In the genomic region with DNA sequence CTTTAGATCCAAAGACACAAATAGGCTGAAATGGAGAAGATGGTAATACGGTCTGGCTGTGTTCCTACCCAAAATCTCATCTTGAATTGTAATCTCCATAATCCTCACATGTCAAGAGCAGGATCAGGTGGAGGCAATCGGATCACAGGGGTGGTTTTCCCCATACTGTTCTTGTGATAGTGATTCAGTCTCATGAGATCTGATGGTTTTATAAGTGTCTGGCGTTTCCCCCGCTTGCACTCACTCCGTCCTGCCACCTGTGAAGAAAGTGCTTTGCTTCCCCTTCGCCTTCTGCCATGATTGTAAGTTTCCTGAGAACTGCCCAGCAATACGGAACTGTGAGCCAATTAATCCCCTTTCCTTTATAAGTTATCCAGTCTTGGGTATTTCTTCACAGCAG, we compare ENCODE assay signal across 31 cellular contexts.
"Had no signal": no experiment of that assay in that cellular context is flagged by ENCODE, and none has a peak within 500 bp of the region (broad histone marks: within the 10 kb centered on the region; RNA-seq: fewer than 3 reads in every experiment).

No MANE protein-coding gene starts in this region.

- H3K27me3 Mint-ChIP-seq: activated CD4-positive, alpha-beta memory T cell treated with anti-CD3 and anti-CD28 coated beads, Interleukin-2, amount 10 ng/mL, durations not matched to agents 7 days and 5 days; activated CD4-positive, alpha-beta T cell treated with anti-CD3 and anti-CD28 coated beads, Interleukin-2, amount 10 ng/mL, durations not matched to agents 7 days and 5 days; activated naive CD4-positive, alpha-beta T cell treated with anti-CD3 and anti-CD28 coated beads, Interleukin-2, amount 10 ng/mL, durations not matched to agents 7 days and 5 days; activated naive CD8-positive, alpha-beta T cell treated with anti-CD3 and anti-CD28 coated beads, Interleukin-2, amount 10 ng/mL, durations not matched to agents 7 days and 5 days; activated T-cell treated with anti-CD3 and anti-CD28 coated beads, Interleukin-2, amount 50 U/mL, for 24 hours had no signal

- H3K9me3 ChIP-seq: ascending aorta, breast epithelium, colonic mucosa, esophagus squamous epithelium, gastroesophageal sphincter, heart right ventricle had no signal

- H3K27me3 ChIP-seq: ascending aorta, breast epithelium, cardiac muscle cell, colonic mucosa, esophagus squamous epithelium, gastroesophageal sphincter, heart right ventricle had no signal

- H3K36me3 ChIP-seq: ascending aorta, breast epithelium, cardiac muscle cell, colonic mucosa, esophagus squamous epithelium, gastroesophageal sphincter, heart right ventricle had no signal

- H3K27ac ChIP-seq: ascending aorta, breast epithelium, cardiac muscle cell, colonic mucosa, epithelial cell of prostate, esophagus squamous epithelium, gastroesophageal sphincter, heart right ventricle had no signal

- H3K4me1 ChIP-seq: ascending aorta, breast epithelium, colonic mucosa, esophagus squamous epithelium, gastroesophageal sphincter, heart right ventricle had no signal

- DNase-seq: activated CD4-positive, alpha-beta memory T cell treated with anti-CD3 and anti-CD28 coated beads, Interleukin-2, amount 10 ng/mL, durations not matched to agents 7 days and 5 days; activated CD4-positive, alpha-beta T cell treated with anti-CD3 and anti-CD28 coated beads for 1 hour; activated CD4-positive, alpha-beta T cell treated with anti-CD3 and anti-CD28 coated beads for 4 hours; activated CD4-positive, alpha-beta T cell treated with anti-CD3 and anti-CD28 coated beads, Interleukin-2, amount 10 ng/mL, durations not matched to agents 7 days and 5 days; activated CD4-positive, alpha-beta T cell treated with anti-CD3 and anti-CD28 coated beads, Interleukin-2, amount 50 U/mL, for 4 hours; activated CD8-positive, alpha-beta memory T cell treated with anti-CD3 and anti-CD28 coated beads, Interleukin-2, amount 50 U/mL, for 48 hours; activated gamma-delta T cell; activated naive CD4-positive, alpha-beta T cell; activated naive CD4-positive, alpha-beta T cell treated with anti-CD3 and anti-CD28 coated beads, Interleukin-2, amount 10 ng/mL, durations not matched to agents 7 days and 5 days; activated naive CD8-positive, alpha-beta T cell treated with anti-CD3 and anti-CD28 coated beads, Interleukin-2, amount 10 ng/mL, durations not matched to agents 7 days and 5 days; activated T-cell treated with anti-CD3 and anti-CD28 coated beads for 4 hours; activated T-cell treated with anti-CD3 and anti-CD28 coated beads, Interleukin-2, amount 50 U/mL, for 24 hours; activated T-cell treated with anti-CD3 and anti-CD28 coated beads, Interleukin-2, amount 50 U/mL, for 72 hours; central memory CD4-positive, alpha-beta T cell; cerebellar nuclear complex; colonic mucosa; effector CD8-positive, alpha-beta T cell; esophagus squamous epithelium; foreskin melanocyte; heart right ventricle; T-helper 2 cell had no signal

- FAIRE-seq: endometrium, endothelial cell of umbilical vein had no signal

- H3K4me1 Mint-ChIP-seq: activated CD4-positive, alpha-beta memory T cell treated with anti-CD3 and anti-CD28 coated beads, Interleukin-2, amount 10 ng/mL, durations not matched to agents 7 days and 5 days; activated CD4-positive, alpha-beta T cell treated with anti-CD3 and anti-CD28 coated beads, Interleukin-2, amount 10 ng/mL, durations not matched to agents 7 days and 5 days; activated naive CD4-positive, alpha-beta T cell treated with anti-CD3 and anti-CD28 coated beads, Interleukin-2, amount 10 ng/mL, durations not matched to agents 7 days and 5 days; activated naive CD8-positive, alpha-beta T cell treated with anti-CD3 and anti-CD28 coated beads, Interleukin-2, amount 10 ng/mL, durations not matched to agents 7 days and 5 days had no signal

- H3K27ac Mint-ChIP-seq: activated CD4-positive, alpha-beta memory T cell treated with anti-CD3 and anti-CD28 coated beads, Interleukin-2, amount 10 ng/mL, durations not matched to agents 7 days and 5 days; activated CD4-positive, alpha-beta T cell treated with anti-CD3 and anti-CD28 coated beads, Interleukin-2, amount 10 ng/mL, durations not matched to agents 7 days and 5 days; activated naive CD4-positive, alpha-beta T cell treated with anti-CD3 and anti-CD28 coated beads, Interleukin-2, amount 10 ng/mL, durations not matched to agents 7 days and 5 days; activated naive CD4-positive, alpha-beta T cell treated with anti-CD3 and anti-CD28 coated beads, Interleukin-2, amount 50 U/mL, for 72 hours; activated naive CD8-positive, alpha-beta T cell treated with anti-CD3 and anti-CD28 coated beads, Interleukin-2, amount 10 ng/mL, durations not matched to agents 7 days and 5 days; activated T-cell treated with anti-CD3 and anti-CD28 coated beads, Interleukin-2, amount 50 U/mL, for 24 hours; activated T-cell treated with anti-CD3 and anti-CD28 coated beads, Interleukin-2, amount 50 U/mL, for 72 hours; brain; WTC11 had no signal

- H3K4me3 Mint-ChIP-seq: activated CD4-positive, alpha-beta memory T cell treated with anti-CD3 and anti-CD28 coated beads, Interleukin-2, amount 10 ng/mL, durations not matched to agents 7 days and 5 days; activated CD4-positive, alpha-beta T cell treated with anti-CD3 and anti-CD28 coated beads, Interleukin-2, amount 10 ng/mL, durations not matched to agents 7 days and 5 days; activated naive CD4-positive, alpha-beta T cell treated with anti-CD3 and anti-CD28 coated beads, Interleukin-2, amount 10 ng/mL, durations not matched to agents 7 days and 5 days; activated naive CD8-positive, alpha-beta T cell treated with anti-CD3 and anti-CD28 coated beads, Interleukin-2, amount 10 ng/mL, durations not matched to agents 7 days and 5 days; activated T-cell treated with anti-CD3 and anti-CD28 coated beads, Interleukin-2, amount 50 U/mL, for 24 hours; activated T-cell treated with anti-CD3 and anti-CD28 coated beads, Interleukin-2, amount 50 U/mL, for 72 hours; brain; WTC11 had no signal

- H3K4me3 ChIP-seq: ascending aorta, breast epithelium, cardiac muscle cell, colonic mucosa, esophagus squamous epithelium, gastroesophageal sphincter, heart right ventricle had no signal

- H3K36me3 Mint-ChIP-seq: activated naive CD4-positive, alpha-beta T cell treated with anti-CD3 and anti-CD28 coated beads, Interleukin-2, amount 10 ng/mL, durations not matched to agents 7 days and 5 days; activated naive CD8-positive, alpha-beta T cell treated with anti-CD3 and anti-CD28 coated beads, Interleukin-2, amount 10 ng/mL, durations not matched to agents 7 days and 5 days; brain had no signal
